Comparison of ENCODE assay signal across 9 cellular contexts in the genomic region with DNA sequence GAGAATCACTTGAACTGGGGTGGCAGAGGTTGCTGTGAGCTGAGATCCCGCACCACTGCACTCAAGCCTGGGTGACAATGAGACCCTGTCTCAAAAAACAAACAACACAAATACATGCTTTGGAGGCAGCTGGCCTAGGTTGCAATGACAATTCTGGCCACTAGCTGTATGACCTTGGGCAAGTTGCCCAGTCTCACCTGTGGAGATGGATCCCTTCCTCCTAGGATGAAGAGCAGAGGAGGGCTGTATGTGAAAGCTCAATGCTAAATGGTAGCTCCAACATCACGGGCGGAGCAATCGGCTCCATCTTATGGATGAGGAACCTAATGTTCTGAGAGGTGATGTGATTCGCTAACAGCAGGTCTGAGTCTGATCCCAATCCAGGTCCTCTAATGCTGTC. TPM values are rescaled to one million over a fixed set of nuclear protein-coding genes. Genes with fewer than 3 reads are reported as not detected.
A peak's percentile ranks its signal among the peaks of the same experiment; 100 is the strongest.
DNase-seq lines count a peak whose midpoint lies in the region; ATAC-seq and TF ChIP-seq lines count a peak whose summit lies in the region.
"Had no signal": no experiment of that assay in that cellular context is flagged by ENCODE, and none has a peak within 500 bp of the region (broad histone marks: within the 10 kb centered on the region; RNA-seq: fewer than 3 reads in every experiment).

No MANE protein-coding gene starts in this region.

- H3K4me1 Mint-ChIP-seq in osteocyte (ENCODE audit: unreplicated experiment), result peaks cover 11% of the 10 kb centered on the region

- H3K36me3 Mint-ChIP-seq in osteocyte (ENCODE audit: unreplicated experiment), result no peaks in the 10 kb centered on the region

- H3K9me3 Mint-ChIP-seq in osteocyte (ENCODE audit: unreplicated experiment), result no peaks in the 10 kb centered on the region

- no peak for ATAC-seq in GM19463 (IDR thresholded peaks at IDR 0.05; ENCODE audit: unreplicated experiment)
- ATAC-seq: Panc1 had no signal

- H3K4me3 Mint-ChIP-seq in osteocyte (ENCODE audit: unreplicated experiment), result no peak overlapping the region

- peaks cover 13% of the 10 kb centered on the region for H3K27me3 Mint-ChIP-seq in osteocyte (ENCODE audit: unreplicated experiment)

- peak; percentile 72 for DNase-seq in DMS53 (lab: John Stamatoyannopoulos, UW)
- DNase-seq in DMS53 treated with DMSO at 0.1 percent for 48 hours (lab: John Stamatoyannopoulos, UW; ENCODE audit: unreplicated experiment), result no peak
- DNase-seq in LoVo (ENCODE audit: low spot score), result peak; percentile 26
- peak; percentile 44 for DNase-seq in cerebellum (ENCODE audit: low spot score)
- DNase-seq in osteocyte (ENCODE audit: extremely low spot score, unreplicated experiment), result no peak
- DNase-seq in cerebellar nuclear complex (lab: John Stamatoyannopoulos, UW), result no peak
- no peak for DNase-seq in stimulated activated CD4-positive, alpha-beta T cell treated with anti-CD3 and anti-CD28 coated beads, Interleukin-4, amount 100 ng/mL, for 4 hours

- no peak overlapping the region for H3K27ac Mint-ChIP-seq in osteocyte (ENCODE audit: unreplicated experiment)

- TF ChIP-seq CTCF in osteocyte (IDR thresholded peaks at IDR 0.05), result peak; percentile 16

RNA-seq across cellular contexts. Expression of gene ADORA1, which starts 20.6 kb away (rescaled TPM):
- total RNA-seq in cerebellum (19.1 TPM), osteocyte (0.21 and 0.26 TPM in 2 replicates)

RNA-seq across cellular contexts. Expression of gene MYBPH, which starts 27.5 kb away (rescaled TPM):
- not detected for total RNA-seq in cerebellum
- not detected in 2 replicates for total RNA-seq in osteocyte

RNA-seq across cellular contexts. Expression of gene CHI3L1, which starts 38.4 kb away (rescaled TPM):
- 0.18 TPM for total RNA-seq in cerebellum
- total RNA-seq in osteocyte, result not detected in 2 replicates

Comparison
In these comparisons a context has a peak if more than half of its experiments do, and no peak if none do; other contexts are left out.
1. DNase-seq: peak in DMS53 (single experiment), LoVo (single experiment) and cerebellum (single experiment); none in DMS53 treated with DMSO at 0.1 percent for 48 hours (single experiment), osteocyte (single experiment), cerebellar nuclear complex (0 of 2) and stimulated activated CD4-positive, alpha-beta T cell treated with anti-CD3 and anti-CD28 coated beads, Interleukin-4, amount 100 ng/mL, for 4 hours (0 of 2).
2. RNA of gene ADORA1, which starts 20.6 kb away (total RNA-seq): 19.1 TPM in cerebellum (single experiment); 0.21 to 0.26 TPM in osteocyte; every median in the first group is over 10 times any median in the second.